In genomic region chr6:128505603-128506002, GRCh38 we compare ENCODE assay signal across 1 cellular context.
TF ChIP-seq lines count a peak whose summit lies in the region.

No MANE protein-coding gene starts in this region.

TF ChIP-seq in HepG2, 621 proteins besides CTCF, POLR2A, EP300 and RAD21 (continued from another document):
- TF ChIP-seq PRDM15 (CRISPR knock-in tag; IDR thresholded peaks at IDR 0.05): no peak
